ENCODE assay signal across 1 cellular context in genomic region chr11:2428322-2428795, GRCh38.
A peak's percentile ranks its signal among the peaks of the same experiment; 100 is the strongest.
TF ChIP-seq lines count a peak whose summit lies in the region.

No MANE protein-coding gene starts in this region.

TF ChIP-seq in HepG2, 621 proteins besides CTCF, POLR2A, EP300 and RAD21 (continued from another document):
- TF ChIP-seq ZNF781 (CRISPR knock-in tag; IDR thresholded peaks at IDR 0.05; ENCODE audit: borderline replicate concordance, not compliant biosample characterization) = no peak
- TF ChIP-seq STAG1 (CRISPR knock-in tag; IDR thresholded peaks at IDR 0.05) = peak; percentile 94
- no peak for TF ChIP-seq AGO2 (optimal IDR thresholded peaks at IDR 0.05; ENCODE audit: low read depth, low read length)
- TF ChIP-seq SNAPC5 (CRISPR knock-in tag; IDR thresholded peaks at IDR 0.05; ENCODE audit: borderline replicate concordance) = no peak
- no peak for TF ChIP-seq ZMAT3 (CRISPR knock-in tag; conservative IDR thresholded peaks at IDR 0.05)
- TF ChIP-seq ZNF770 (CRISPR knock-in tag; IDR thresholded peaks at IDR 0.05) = no peak
- TF ChIP-seq CBFB (CRISPR knock-in tag; IDR thresholded peaks at IDR 0.05) = no peak
- TF ChIP-seq ZNF616 (CRISPR knock-in tag; IDR thresholded peaks at IDR 0.05; ENCODE audit: low read depth) = 0 out of 2 replicates have a peak, but pooled peaks have one; percentile 36
- no peak for TF ChIP-seq ZSCAN30 (CRISPR knock-in tag; IDR thresholded peaks at IDR 0.05)
- no peak for TF ChIP-seq CREM (IDR thresholded peaks at IDR 0.05)
- TF ChIP-seq CREM (CRISPR knock-in tag; IDR thresholded peaks at IDR 0.05) = no peak
- no peak for TF ChIP-seq ZBTB33 (CRISPR knock-in tag; IDR thresholded peaks at IDR 0.05)
